2 cellular contexts compared by ENCODE assay signal in genomic region chr12:14257734-14258467, GRCh38.
TF ChIP-seq lines count a peak whose summit lies in the region.

No MANE protein-coding gene starts in this region.

TF ChIP-seq in GM23338, 12 proteins besides CTCF, POLR2A, EP300 and RAD21 (continued from another document):
- TF ChIP-seq ETS1 (IDR thresholded peaks at IDR 0.05) (no peak), CREB1 (CRISPR knock-in tag; IDR thresholded peaks at IDR 0.05; ENCODE audit: low read depth) (peak; percentile 64), JUNB (IDR thresholded peaks at IDR 0.05; ENCODE audit: unreplicated experiment) (no peak), ZNF462 (CRISPR knock-in tag; IDR thresholded peaks at IDR 0.05) (no peak), REST (IDR thresholded peaks at IDR 0.05; ENCODE audit: unreplicated experiment) (peak; percentile 31), EZH2 (IDR thresholded peaks at IDR 0.05; ENCODE audit: low read depth, unreplicated experiment) (no peak), ZNF114 (CRISPR knock-in tag; IDR thresholded peaks at IDR 0.05) (no peak), STAT1 (IDR thresholded peaks at IDR 0.05; ENCODE audit: unreplicated experiment) (no peak), ZNF331 (CRISPR knock-in tag; IDR thresholded peaks at IDR 0.05; ENCODE audit: low read depth) (no peak; the same call in 1 of the 2 replicates)

TF ChIP-seq in SK-N-SH, 30 proteins besides CTCF, POLR2A, EP300 and RAD21 (continued from another document):
- TF ChIP-seq MAX (IDR thresholded peaks at IDR 0.05; ENCODE audit: low read depth) (peak; percentile 28), RFX5 (IDR thresholded peaks at IDR 0.05; ENCODE audit: low read length) (peak; percentile 79), YY1 (IDR thresholded peaks at IDR 0.05; ENCODE audit: low read depth) (peak; percentile 48; the same call in 1 of the 2 replicates)
